In the genomic region with DNA sequence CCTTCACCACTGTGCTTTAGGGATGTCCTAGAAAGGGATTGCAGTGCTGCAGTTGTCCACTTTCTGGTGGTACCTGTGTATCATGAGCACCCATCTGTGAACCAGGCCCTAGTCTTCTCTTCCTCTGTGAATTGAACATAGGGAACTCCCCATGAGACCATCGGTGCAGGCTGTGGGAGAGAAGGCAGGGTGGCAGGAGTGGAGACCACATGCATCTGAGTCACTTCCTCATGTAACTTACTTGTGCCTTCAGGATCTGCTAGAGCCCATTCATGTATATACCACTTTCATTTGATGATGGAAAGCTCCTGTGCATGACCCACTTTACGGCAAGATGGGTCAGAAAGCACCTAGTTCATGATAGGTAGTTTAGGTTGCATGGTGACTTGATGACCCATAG, we compare ENCODE assay signal across 19 cellular contexts.
"Had no signal": no experiment of that assay in that cellular context is flagged by ENCODE, and none has a peak within 500 bp of the region (broad histone marks: within the 10 kb centered on the region; RNA-seq: fewer than 3 reads in every experiment).

No MANE protein-coding gene starts in this region.

- H3K4me1 ChIP-seq: gastrocnemius medialis, heart left ventricle, neural progenitor cell, prostate gland, right atrium auricular region, thyroid gland had no signal

- H2AFZ ChIP-seq: neural progenitor cell had no signal

- H3K9ac ChIP-seq: neural progenitor cell had no signal

- H3K27ac ChIP-seq: brain microvascular endothelial cell, coronary artery, gastrocnemius medialis, heart left ventricle, neural progenitor cell, prostate gland, right atrium auricular region, thyroid gland had no signal

- H3K4me2 ChIP-seq: neural progenitor cell had no signal

- H3K4me1 Mint-ChIP-seq: activated CD4-positive, alpha-beta T cell treated with anti-CD3 and anti-CD28 coated beads, Interleukin-2, amount 10 ng/mL, durations not matched to agents 7 days and 5 days; central memory CD8-positive, alpha-beta T cell; naive thymus-derived CD4-positive, alpha-beta T cell; neural progenitor cell had no signal

- ATAC-seq: activated CD8-positive, alpha-beta T cell treated with anti-CD3 and anti-CD28 coated beads, Interleukin-2, amount 10 ng/mL, durations not matched to agents 7 days and 5 days; gastrocnemius medialis; heart left ventricle; naive thymus-derived CD4-positive, alpha-beta T cell had no signal

- H3K27ac Mint-ChIP-seq: activated CD4-positive, alpha-beta T cell treated with anti-CD3 and anti-CD28 coated beads, Interleukin-2, amount 10 ng/mL, durations not matched to agents 7 days and 5 days; activated CD8-positive, alpha-beta T cell treated with anti-CD3 and anti-CD28 coated beads, Interleukin-2, amount 10 ng/mL, durations not matched to agents 7 days and 5 days; activated T-cell treated with anti-CD3 and anti-CD28 coated beads, Interleukin-2, amount 50 U/mL, for 24 hours; naive thymus-derived CD4-positive, alpha-beta T cell; neural progenitor cell had no signal

- DNase-seq: activated CD4-positive, alpha-beta T cell treated with anti-CD3 and anti-CD28 coated beads, Interleukin-2, amount 10 ng/mL, durations not matched to agents 7 days and 5 days; activated CD8-positive, alpha-beta T cell treated with anti-CD3 and anti-CD28 coated beads, Interleukin-2, amount 10 ng/mL, durations not matched to agents 7 days and 5 days; activated naive CD4-positive, alpha-beta T cell treated with anti-CD3 and anti-CD28 coated beads, Interleukin-2, amount 50 U/mL, for 16 hours; activated T-cell treated with anti-CD3 and anti-CD28 coated beads, Interleukin-2, amount 50 U/mL, for 24 hours; aorta; brain microvascular endothelial cell; erythroblast; gastrocnemius medialis; heart left ventricle; mesendoderm; naive thymus-derived CD4-positive, alpha-beta T cell; stimulated activated CD4-positive, alpha-beta T cell treated with anti-CD3 and anti-CD28 coated beads, Interleukin-2, amount 100 ng/mL, for 24 hours; stimulated activated naive CD4-positive, alpha-beta T cell treated with Interleukin-2 at 50 U/mL for 16 hours; thyroid gland had no signal

- H3K27me3 ChIP-seq: brain microvascular endothelial cell, gastrocnemius medialis, heart left ventricle, neural progenitor cell, right atrium auricular region, thyroid gland had no signal

- H3K4me3 Mint-ChIP-seq: activated CD4-positive, alpha-beta T cell treated with anti-CD3 and anti-CD28 coated beads, Interleukin-2, amount 10 ng/mL, durations not matched to agents 7 days and 5 days; activated CD8-positive, alpha-beta T cell treated with anti-CD3 and anti-CD28 coated beads, Interleukin-2, amount 10 ng/mL, durations not matched to agents 7 days and 5 days; activated T-cell treated with anti-CD3 and anti-CD28 coated beads, Interleukin-2, amount 50 U/mL, for 24 hours; central memory CD8-positive, alpha-beta T cell; naive thymus-derived CD4-positive, alpha-beta T cell; neural progenitor cell had no signal

- H3K36me3 ChIP-seq: brain microvascular endothelial cell, gastrocnemius medialis, heart left ventricle, neural progenitor cell, prostate gland, right atrium auricular region, thyroid gland had no signal

- H3K27me3 Mint-ChIP-seq: activated CD4-positive, alpha-beta T cell treated with anti-CD3 and anti-CD28 coated beads, Interleukin-2, amount 10 ng/mL, durations not matched to agents 7 days and 5 days; activated T-cell treated with anti-CD3 and anti-CD28 coated beads, Interleukin-2, amount 50 U/mL, for 24 hours; central memory CD8-positive, alpha-beta T cell; naive thymus-derived CD4-positive, alpha-beta T cell had no signal

- H3K9me3 ChIP-seq: gastrocnemius medialis, prostate gland, right atrium auricular region, thyroid gland had no signal

- H3K36me3 Mint-ChIP-seq: naive thymus-derived CD4-positive, alpha-beta T cell had no signal

- H3K4me3 ChIP-seq: coronary artery, gastrocnemius medialis, heart left ventricle, neural progenitor cell, prostate gland, right atrium auricular region, thyroid gland had no signal
